Comparison of ENCODE assay signal across 1 cellular context in the genomic region with DNA sequence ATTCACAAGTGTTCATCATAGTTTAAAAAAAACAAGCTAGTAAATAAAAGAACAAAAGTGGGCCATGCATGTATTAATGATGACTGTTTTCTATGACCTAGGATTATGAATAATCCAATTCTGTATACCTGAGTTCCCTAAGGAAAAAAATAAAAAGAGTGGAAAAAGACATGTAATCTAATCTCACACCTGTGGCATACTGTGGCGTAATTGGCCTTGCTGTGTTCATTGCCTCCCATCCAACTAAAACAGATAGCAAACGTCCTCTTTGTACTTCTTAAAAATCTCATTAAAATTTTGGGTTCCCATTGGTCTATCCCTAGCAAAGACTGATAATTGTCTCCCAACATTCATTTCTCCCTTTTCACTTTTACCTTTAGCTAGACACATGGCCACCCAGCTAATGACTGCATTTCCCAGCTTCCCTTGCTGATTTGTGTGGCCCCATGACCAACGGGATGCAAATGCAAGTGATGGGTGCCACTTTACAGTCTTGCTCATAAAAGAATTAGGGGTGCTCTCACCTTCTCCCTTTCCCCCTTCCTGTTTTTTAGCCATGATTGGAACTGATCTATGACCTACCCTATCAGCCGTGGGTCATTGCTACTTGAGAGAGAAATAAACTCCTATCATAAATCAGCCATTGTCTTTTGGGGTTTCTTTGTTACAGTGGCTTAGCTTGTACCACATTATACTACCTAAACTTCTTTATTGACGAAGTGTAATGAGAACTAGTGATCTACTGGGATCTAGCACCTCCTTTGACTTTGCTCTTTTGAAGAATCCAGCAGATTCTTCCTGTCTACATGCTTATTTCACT.
TF ChIP-seq lines count a peak whose summit lies in the region.

No MANE protein-coding gene starts in this region.

TF ChIP-seq in GM23338, 12 proteins besides CTCF, POLR2A, EP300 and RAD21 (continued from another document):
- TF ChIP-seq, protein P1, sequence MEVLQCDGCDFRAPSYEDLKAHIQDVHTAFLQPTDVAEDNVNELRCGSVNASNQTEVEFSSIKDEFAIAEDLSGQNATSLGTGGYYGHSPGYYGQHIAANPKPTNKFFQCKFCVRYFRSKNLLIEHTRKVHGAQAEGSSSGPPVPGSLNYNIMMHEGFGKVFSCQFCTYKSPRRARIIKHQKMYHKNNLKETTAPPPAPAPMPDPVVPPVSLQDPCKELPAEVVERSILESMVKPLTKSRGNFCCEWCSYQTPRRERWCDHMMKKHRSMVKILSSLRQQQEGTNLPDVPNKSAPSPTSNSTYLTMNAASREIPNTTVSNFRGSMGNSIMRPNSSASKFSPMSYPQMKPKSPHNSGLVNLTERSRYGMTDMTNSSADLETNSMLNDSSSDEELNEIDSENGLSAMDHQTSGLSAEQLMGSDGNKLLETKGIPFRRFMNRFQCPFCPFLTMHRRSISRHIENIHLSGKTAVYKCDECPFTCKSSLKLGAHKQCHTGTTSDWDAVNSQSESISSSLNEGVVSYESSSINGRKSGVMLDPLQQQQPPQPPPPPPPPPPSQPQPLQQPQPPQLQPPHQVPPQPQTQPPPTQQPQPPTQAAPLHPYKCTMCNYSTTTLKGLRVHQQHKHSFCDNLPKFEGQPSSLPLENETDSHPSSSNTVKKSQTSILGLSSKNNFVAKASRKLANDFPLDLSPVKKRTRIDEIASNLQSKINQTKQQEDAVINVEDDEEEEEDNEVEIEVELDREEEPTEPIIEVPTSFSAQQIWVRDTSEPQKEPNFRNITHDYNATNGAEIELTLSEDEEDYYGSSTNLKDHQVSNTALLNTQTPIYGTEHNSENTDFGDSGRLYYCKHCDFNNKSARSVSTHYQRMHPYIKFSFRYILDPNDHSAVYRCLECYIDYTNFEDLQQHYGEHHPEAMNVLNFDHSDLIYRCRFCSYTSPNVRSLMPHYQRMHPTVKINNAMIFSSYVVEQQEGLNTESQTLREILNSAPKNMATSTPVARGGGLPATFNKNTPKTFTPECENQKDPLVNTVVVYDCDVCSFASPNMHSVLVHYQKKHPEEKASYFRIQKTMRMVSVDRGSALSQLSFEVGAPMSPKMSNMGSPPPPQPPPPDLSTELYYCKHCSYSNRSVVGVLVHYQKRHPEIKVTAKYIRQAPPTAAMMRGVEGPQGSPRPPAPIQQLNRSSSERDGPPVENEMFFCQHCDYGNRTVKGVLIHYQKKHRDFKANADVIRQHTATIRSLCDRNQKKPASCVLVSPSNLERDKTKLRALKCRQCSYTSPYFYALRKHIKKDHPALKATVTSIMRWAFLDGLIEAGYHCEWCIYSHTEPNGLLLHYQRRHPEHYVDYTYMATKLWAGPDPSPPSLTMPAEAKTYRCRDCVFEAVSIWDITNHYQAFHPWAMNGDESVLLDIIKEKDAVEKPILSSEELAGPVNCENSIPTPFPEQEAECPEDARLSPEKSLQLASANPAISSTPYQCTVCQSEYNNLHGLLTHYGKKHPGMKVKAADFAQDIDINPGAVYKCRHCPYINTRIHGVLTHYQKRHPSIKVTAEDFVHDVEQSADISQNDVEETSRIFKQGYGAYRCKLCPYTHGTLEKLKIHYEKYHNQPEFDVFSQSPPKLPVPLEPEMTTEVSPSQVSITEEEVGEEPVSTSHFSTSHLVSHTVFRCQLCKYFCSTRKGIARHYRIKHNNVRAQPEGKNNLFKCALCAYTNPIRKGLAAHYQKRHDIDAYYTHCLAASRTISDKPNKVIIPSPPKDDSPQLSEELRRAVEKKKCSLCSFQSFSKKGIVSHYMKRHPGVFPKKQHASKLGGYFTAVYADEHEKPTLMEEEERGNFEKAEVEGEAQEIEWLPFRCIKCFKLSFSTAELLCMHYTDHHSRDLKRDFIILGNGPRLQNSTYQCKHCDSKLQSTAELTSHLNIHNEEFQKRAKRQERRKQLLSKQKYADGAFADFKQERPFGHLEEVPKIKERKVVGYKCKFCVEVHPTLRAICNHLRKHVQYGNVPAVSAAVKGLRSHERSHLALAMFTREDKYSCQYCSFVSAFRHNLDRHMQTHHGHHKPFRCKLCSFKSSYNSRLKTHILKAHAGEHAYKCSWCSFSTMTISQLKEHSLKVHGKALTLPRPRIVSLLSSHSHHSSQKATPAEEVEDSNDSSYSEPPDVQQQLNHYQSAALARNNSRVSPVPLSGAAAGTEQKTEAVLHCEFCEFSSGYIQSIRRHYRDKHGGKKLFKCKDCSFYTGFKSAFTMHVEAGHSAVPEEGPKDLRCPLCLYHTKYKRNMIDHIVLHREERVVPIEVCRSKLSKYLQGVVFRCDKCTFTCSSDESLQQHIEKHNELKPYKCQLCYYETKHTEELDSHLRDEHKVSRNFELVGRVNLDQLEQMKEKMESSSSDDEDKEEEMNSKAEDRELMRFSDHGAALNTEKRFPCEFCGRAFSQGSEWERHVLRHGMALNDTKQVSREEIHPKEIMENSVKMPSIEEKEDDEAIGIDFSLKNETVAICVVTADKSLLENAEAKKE (CRISPR knock-in tag; IDR thresholded peaks at IDR 0.05): no peak
- TF ChIP-seq JUNB (IDR thresholded peaks at IDR 0.05; ENCODE audit: unreplicated experiment): no peak
- TF ChIP-seq, protein P2, sequence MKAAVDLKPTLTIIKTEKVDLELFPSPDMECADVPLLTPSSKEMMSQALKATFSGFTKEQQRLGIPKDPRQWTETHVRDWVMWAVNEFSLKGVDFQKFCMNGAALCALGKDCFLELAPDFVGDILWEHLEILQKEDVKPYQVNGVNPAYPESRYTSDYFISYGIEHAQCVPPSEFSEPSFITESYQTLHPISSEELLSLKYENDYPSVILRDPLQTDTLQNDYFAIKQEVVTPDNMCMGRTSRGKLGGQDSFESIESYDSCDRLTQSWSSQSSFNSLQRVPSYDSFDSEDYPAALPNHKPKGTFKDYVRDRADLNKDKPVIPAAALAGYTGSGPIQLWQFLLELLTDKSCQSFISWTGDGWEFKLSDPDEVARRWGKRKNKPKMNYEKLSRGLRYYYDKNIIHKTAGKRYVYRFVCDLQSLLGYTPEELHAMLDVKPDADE (IDR thresholded peaks at IDR 0.05): no peak
- TF ChIP-seq EZH2 (IDR thresholded peaks at IDR 0.05; ENCODE audit: low read depth, unreplicated experiment): no peak
